ENCODE assay signal across 1 cellular context in the genomic region with DNA sequence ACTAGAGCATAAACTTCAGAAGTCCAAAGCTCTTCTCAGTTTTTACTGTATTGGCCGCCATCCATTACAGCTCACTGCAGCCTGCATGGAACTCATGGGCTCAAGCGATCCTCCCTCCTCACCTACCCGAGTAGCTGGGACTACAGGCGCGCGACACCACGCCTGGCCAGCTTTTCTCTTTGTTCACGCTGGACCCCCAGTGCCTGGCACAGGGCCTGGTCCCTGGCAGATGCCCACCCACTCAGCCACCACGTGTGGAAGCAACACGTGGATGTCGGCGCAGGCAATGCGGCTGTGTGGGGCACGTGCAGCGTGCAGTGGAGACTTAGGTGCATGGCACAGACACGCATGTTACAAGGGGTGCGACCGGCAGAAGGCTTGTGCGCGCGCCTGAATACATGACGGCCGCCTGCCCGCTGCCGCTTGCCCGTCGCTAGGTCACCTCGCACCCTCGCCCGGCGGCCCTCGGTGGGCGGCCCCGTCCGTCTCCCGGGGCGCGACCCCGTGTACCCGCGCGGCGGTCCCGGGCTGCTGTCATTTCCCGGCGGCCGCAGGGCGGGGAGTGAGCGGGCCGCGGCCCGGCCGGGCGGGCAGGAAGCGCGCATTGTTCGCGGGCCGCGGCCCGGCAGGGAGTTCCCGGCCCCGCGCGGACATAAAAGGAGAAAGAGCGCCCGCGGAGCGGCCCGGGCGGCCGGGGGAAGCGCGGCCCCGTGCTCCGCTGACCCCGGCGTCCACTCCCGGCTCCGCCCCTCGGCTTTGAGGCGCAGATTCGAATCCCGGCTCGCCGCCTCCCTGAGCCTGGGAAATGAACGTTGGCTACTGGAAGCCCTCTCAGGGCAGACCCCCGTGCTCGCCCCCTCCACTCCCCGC.
A peak's percentile ranks its signal among the peaks of the same experiment; 100 is the strongest.
TF ChIP-seq lines count a peak whose summit lies in the region.

No MANE protein-coding gene starts in this region.

TF ChIP-seq in HepG2, 621 proteins besides CTCF, POLR2A, EP300 and RAD21 (continued from another document and continues in another):
- TF ChIP-seq ZNF142 (CRISPR knock-in tag; IDR thresholded peaks at IDR 0.05) (peak; percentile 78), ZNF20 (CRISPR knock-in tag; IDR thresholded peaks at IDR 0.05) (no peak), RORA (CRISPR knock-in tag; IDR thresholded peaks at IDR 0.05) (no peak), YEATS2 (CRISPR knock-in tag; IDR thresholded peaks at IDR 0.05; ENCODE audit: borderline replicate concordance) (no peak), ZNF121 (CRISPR knock-in tag; IDR thresholded peaks at IDR 0.05) (0 out of 2 replicates have a peak, but pooled peaks have one; percentile 7), U2AF2 (IDR thresholded peaks at IDR 0.05; ENCODE audit: low read depth, low read length) (no peak), ZNF333 (CRISPR knock-in tag; IDR thresholded peaks at IDR 0.05; ENCODE audit: borderline replicate concordance) (no peak), ZBTB7B (CRISPR knock-in tag; IDR thresholded peaks at IDR 0.05) (peak; percentile 66; the same call in 1 of the 2 replicates), ZNF331 (CRISPR knock-in tag; IDR thresholded peaks at IDR 0.05) (peak; percentile 56), KAT8 (CRISPR knock-in tag; IDR thresholded peaks at IDR 0.05) (no peak), ZNF510 (CRISPR knock-in tag; IDR thresholded peaks at IDR 0.05; ENCODE audit: low read depth) (no peak), JUND (CRISPR knock-in tag; IDR thresholded peaks at IDR 0.05) (0 out of 2 replicates have a peak, but pooled peaks have one; percentile 19), ZMYM2 (CRISPR knock-in tag; IDR thresholded peaks at IDR 0.05) (no peak), ATF6 (CRISPR knock-in tag; conservative IDR thresholded peaks at IDR 0.05) (no peak), ZNF550 (CRISPR knock-in tag; IDR thresholded peaks at IDR 0.05; ENCODE audit: borderline replicate concordance) (no peak), YEATS4 (CRISPR knock-in tag; IDR thresholded peaks at IDR 0.05; ENCODE audit: borderline replicate concordance) (peak; percentile 61; the same call in 1 of the 2 replicates), FOSL2 (CRISPR knock-in tag; IDR thresholded peaks at IDR 0.05) (peak; percentile 25; the same call in 1 of the 2 replicates), SP5 (CRISPR knock-in tag; IDR thresholded peaks at IDR 0.05; ENCODE audit: borderline replicate concordance, low read depth) (0 out of 2 replicates have a peak, but pooled peaks have one; percentile 21), TBX3 (IDR thresholded peaks at IDR 0.05; ENCODE audit: borderline replicate concordance) (no peak), NKX3-1 (CRISPR knock-in tag; IDR thresholded peaks at IDR 0.05) (peak; percentile 56; the same call in 1 of the 2 replicates), REST (IDR thresholded peaks at IDR 0.05; ENCODE audit: borderline replicate concordance in 1 of 2, low read depth in 1 of 2, low read length in 2 of 2) (no peak), SRSF1 (optimal IDR thresholded peaks at IDR 0.05; ENCODE audit: low read depth, low read length) (peak; percentile 48), ZNF337 (CRISPR knock-in tag; IDR thresholded peaks at IDR 0.05; ENCODE audit: borderline replicate concordance, low read depth) (peak; percentile 48; the same call in 1 of the 2 replicates), MXD4 (CRISPR knock-in tag; IDR thresholded peaks at IDR 0.05) (peak; percentile 68; the same call in 1 of the 2 replicates), AFF4 (CRISPR knock-in tag; IDR thresholded peaks at IDR 0.05) (no peak), TEAD2 (CRISPR knock-in tag; IDR thresholded peaks at IDR 0.05) (0 out of 2 replicates have a peak, but pooled peaks have one; percentile 82), ZNF644 (CRISPR knock-in tag; IDR thresholded peaks at IDR 0.05; ENCODE audit: low read depth) (no peak), ZNF841 (CRISPR knock-in tag; IDR thresholded peaks at IDR 0.05; ENCODE audit: borderline replicate concordance) (no peak), ZBTB26 (CRISPR knock-in tag; IDR thresholded peaks at IDR 0.05; ENCODE audit: borderline replicate concordance) (no peak)
- TF ChIP-seq, protein P1, sequence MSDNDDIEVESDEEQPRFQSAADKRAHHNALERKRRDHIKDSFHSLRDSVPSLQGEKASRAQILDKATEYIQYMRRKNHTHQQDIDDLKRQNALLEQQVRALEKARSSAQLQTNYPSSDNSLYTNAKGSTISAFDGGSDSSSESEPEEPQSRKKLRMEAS (IDR thresholded peaks at IDR 0.05), result peak; percentile 94
- TF ChIP-seq, protein P2, sequence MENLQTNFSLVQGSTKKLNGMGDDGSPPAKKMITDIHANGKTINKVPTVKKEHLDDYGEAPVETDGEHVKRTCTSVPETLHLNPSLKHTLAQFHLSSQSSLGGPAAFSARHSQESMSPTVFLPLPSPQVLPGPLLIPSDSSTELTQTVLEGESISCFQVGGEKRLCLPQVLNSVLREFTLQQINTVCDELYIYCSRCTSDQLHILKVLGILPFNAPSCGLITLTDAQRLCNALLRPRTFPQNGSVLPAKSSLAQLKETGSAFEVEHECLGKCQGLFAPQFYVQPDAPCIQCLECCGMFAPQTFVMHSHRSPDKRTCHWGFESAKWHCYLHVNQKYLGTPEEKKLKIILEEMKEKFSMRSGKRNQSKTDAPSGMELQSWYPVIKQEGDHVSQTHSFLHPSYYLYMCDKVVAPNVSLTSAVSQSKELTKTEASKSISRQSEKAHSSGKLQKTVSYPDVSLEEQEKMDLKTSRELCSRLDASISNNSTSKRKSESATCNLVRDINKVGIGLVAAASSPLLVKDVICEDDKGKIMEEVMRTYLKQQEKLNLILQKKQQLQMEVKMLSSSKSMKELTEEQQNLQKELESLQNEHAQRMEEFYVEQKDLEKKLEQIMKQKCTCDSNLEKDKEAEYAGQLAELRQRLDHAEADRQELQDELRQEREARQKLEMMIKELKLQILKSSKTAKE (CRISPR knock-in tag; IDR thresholded peaks at IDR 0.05; ENCODE audit: borderline replicate concordance), result peak; percentile 29; the same call in 1 of the 2 replicates
